Comparison of ENCODE assay signal across 8 cellular contexts in genomic region chr12:49131051-49131972, GRCh38. TPM values are rescaled to one million over a fixed set of nuclear protein-coding genes. Genes with fewer than 3 reads are reported as not detected.
A peak's percentile ranks its signal among the peaks of the same experiment; 100 is the strongest.
DNase-seq lines count a peak whose midpoint lies in the region; ATAC-seq, FAIRE-seq and TF ChIP-seq lines count a peak whose summit lies in the region.

TUBA1B (minus strand) TSS chr12:49131395; CDS start chr12:49131300, 95 bp downstream.

- H3K36me3 ChIP-seq in bronchial epithelial cell (ENCODE audit: control insufficient read depth, insufficient read depth, low read length): peaks cover 9% of the 10 kb centered on the region

- H3K36me3 Mint-ChIP-seq in activated B cell treated with CpG ODN at 0.5 μM for 24 hours (ENCODE audit: low read depth): peaks cover 43% of the 10 kb centered on the region

- peak within 1 kb of the TSS; percentile 98 for H3K27ac ChIP-seq in AG04450 (ENCODE audit: low read depth, low read length)

- H3K27me3 Mint-ChIP-seq in activated B cell treated with CpG ODN at 0.5 μM for 24 hours: no peaks in the 10 kb centered on the region

- H3K4me3 Mint-ChIP-seq in activated B cell treated with CpG ODN at 0.5 μM for 24 hours: peak within 1 kb of the TSS; percentile 96

- intact Hi-C loops in activated B cell treated with CpG ODN at 0.5 μM for 24 hours (cut with micrococcal nuclease): loop anchor here (1.0 to 5.0 kb wide), 4 partner anchors 29 to 415 kb away; partner anchors contain the start of genes CCNT1, DDX23 and PRKAG1

- H3K4me1 Mint-ChIP-seq in activated B cell treated with CpG ODN at 0.5 μM for 24 hours: peaks cover 55% of the 10 kb centered on the region

- no peak for FAIRE-seq in bronchial epithelial cell (lab: Jason Lieb, UNC)

- no peak for TF ChIP-seq CTCF in AG04450 (IDR thresholded peaks at IDR 0.05; ENCODE audit: low read depth, low read length)
- no peak for TF ChIP-seq CTCF in activated B cell treated with CpG ODN at 0.5 μM for 24 hours (IDR thresholded peaks at IDR 0.05)
- TF ChIP-seq CTCF in bronchial epithelial cell (IDR thresholded peaks at IDR 0.05; ENCODE audit: insufficient read depth, low read length, severe bottlenecking): no peak

- DNase-seq in AG04450 (ENCODE audit: low read depth, low spot score): peak; percentile 63
- DNase-seq in NCI-H2227 treated with DMSO at 0.1 percent for 48 hours (lab: John Stamatoyannopoulos, UW): peak; percentile 65
- peak; percentile 92 for DNase-seq in activated B cell treated with CpG ODN at 0.5 μM for 24 hours
- peak; percentile 56 for DNase-seq in bronchial epithelial cell (ENCODE audit: low read depth)
- peak; percentile 98 for DNase-seq in iPS-NIHi7 (ENCODE audit: extremely low spot score)
- peak; percentile 74 for DNase-seq in smooth muscle cell of the brain vasculature (ENCODE audit: low read depth, low spot score)

- H3K9me3 Mint-ChIP-seq in activated B cell treated with CpG ODN at 0.5 μM for 24 hours: no peaks in the 10 kb centered on the region

- H3K27ac Mint-ChIP-seq in activated B cell treated with CpG ODN at 0.5 μM for 24 hours: peak within 1 kb of the TSS; percentile 98

- CTCF ChIA-PET in AG04450 (lab: Charles Lee): interaction anchor here (0.5 to 4.5 kb wide), 21 partner anchors 11 to 1425 kb away, joined by 3 to 34 read pairs (median 5); partner anchors contain the start of gene LMBR1L
- CTCF ChIA-PET in activated B cell treated with CpG ODN at 0.5 μM for 24 hours (lab: Charles Lee): interaction anchor here (0.7 to 4.2 kb wide), 10 partner anchors 10 to 103 kb away, joined by 3 to 31 read pairs (median 6); partner anchors contain the start of genes LMBR1L, RHEBL1 and TUBA1A

- H3K4me3 ChIP-seq in AG04450 (ENCODE audit: low read depth, low read length): peak within 1 kb of the TSS; percentile 90
- peak within 1 kb of the TSS; percentile 96 for H3K4me3 ChIP-seq in bronchial epithelial cell (ENCODE audit: low read depth, low read length)

- peaks cover 5% of the 10 kb centered on the region; the same call in 1 of the 2 replicates for H3K9me3 ChIP-seq in AG04450 (ENCODE audit: control insufficient read depth, insufficient read depth, low read length)

- ATAC-seq in GM18909 (IDR thresholded peaks at IDR 0.05; ENCODE audit: poor library complexity, unreplicated experiment) (peak; percentile 73), HG03139 (IDR thresholded peaks at IDR 0.05; ENCODE audit: unreplicated experiment) (peak; percentile 66), activated B cell treated with CpG ODN at 0.5 μM for 24 hours (ENCODE audit: low read depth) (peak; percentile 82)

- H3K27me3 ChIP-seq in AG04450 (ENCODE audit: control insufficient read depth, insufficient read depth, low read length): no peaks in the 10 kb centered on the region
- no peaks in the 10 kb centered on the region for H3K27me3 ChIP-seq in bronchial epithelial cell (ENCODE audit: control insufficient read depth, insufficient read depth, low read length)

- POLR2A ChIA-PET in AG04450 (lab: Yijun Ruan, JAX) (interaction anchor here (0.6 to 4.5 kb wide), 40 partner anchors 8 to 566 kb away, joined by 3 to 65 read pairs (median 6); partner anchors contain the start of genes FKBP11, LMBR1L, RHEBL1 and SPATS2), activated B cell treated with CpG ODN at 0.5 μM for 24 hours (lab: Charles Lee) (interaction anchor here (0.6 to 6.8 kb wide), 60 partner anchors 10 to 1152 kb away, joined by 3 to 190 read pairs (median 7); partner anchors contain the start of genes ARF3, BCDIN3D, DDN and DDX23)

RNA-seq across cellular contexts. Expression of gene TUBA1B, which starts in this region (rescaled TPM):
- polyA plus RNA-seq in AG04450 (2011; rRNA removed): 2,720 and 2,965 TPM in 2 replicates
- 2,895 and 3,603 TPM in 2 replicates for polyA minus RNA-seq in AG04450 (2011; rRNA and poly(A)+ RNA removed)
- total RNA-seq in activated B cell treated with CpG ODN at 0.5 μM for 24 hours: 916 and 951 TPM in 2 replicates
- 253 and 317 TPM in 2 replicates for total RNA-seq in bronchial epithelial cell

Comparison
In these comparisons a context has a peak if more than half of its experiments do, and no peak if none do; other contexts are left out.
1. Peak in every context shown above with its lines: DNase-seq, ATAC-seq, H3K4me3 ChIP-seq and H3K27ac ChIP-seq.